Comparison of ENCODE assay signal across 24 cellular contexts in the genomic region with DNA sequence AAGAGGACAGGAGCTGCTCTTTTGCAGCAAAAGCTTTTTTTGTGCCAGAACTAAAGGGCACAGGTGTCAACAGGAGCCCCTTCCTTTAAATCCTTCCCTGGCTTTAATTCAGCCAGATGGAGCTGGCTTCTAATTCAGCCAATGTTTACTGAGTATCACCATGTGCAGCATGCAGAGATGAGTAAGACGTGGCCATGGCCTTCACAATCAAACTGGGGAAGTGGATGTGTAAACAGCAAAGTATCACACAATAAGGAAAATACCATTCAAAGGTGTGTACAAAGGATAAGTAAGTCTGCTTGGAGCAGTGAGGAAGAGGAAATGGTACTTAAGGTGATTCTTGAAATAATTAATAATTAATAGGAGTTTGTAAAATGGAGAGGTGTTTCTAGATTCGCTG.
DNase-seq lines count a peak whose midpoint lies in the region; ATAC-seq, FAIRE-seq and TF ChIP-seq lines count a peak whose summit lies in the region.
"Had no signal": no experiment of that assay in that cellular context is flagged by ENCODE, and none has a peak within 500 bp of the region (broad histone marks: within the 10 kb centered on the region; RNA-seq: fewer than 3 reads in every experiment).

No MANE protein-coding gene starts in this region.

- POLR2A ChIA-PET in CD8-positive, alpha-beta T cell (lab: Charles Lee): no interaction called here

- H3K4me1 Mint-ChIP-seq in CD8-positive, alpha-beta T cell (ENCODE audit: low read depth): no peaks in the 10 kb centered on the region
- H3K4me1 Mint-ChIP-seq: CD14-positive monocyte had no signal

- H3K79me2 ChIP-seq in OCI-LY3 (ENCODE audit: low read length): no peaks in the 10 kb centered on the region

- H4K20me1 ChIP-seq in OCI-LY3 (ENCODE audit: insufficient read depth, low read length): no peaks in the 10 kb centered on the region
- H4K20me1 ChIP-seq: BLaER1 treated with 17β-estradiol and CSF1 and Interleukin-3, amounts not matched to agents 10 nM and 100 nM had no signal

- no peak overlapping the region for H3K27ac Mint-ChIP-seq in CD8-positive, alpha-beta T cell
- H3K27ac Mint-ChIP-seq: CD14-positive monocyte; CD4-positive, alpha-beta T cell had no signal

- no peak for FAIRE-seq in RCC 7860 (lab: Jason Lieb, UNC)
- FAIRE-seq: A549, GM12878, H54 had no signal

- ATAC-seq in CD8-positive, alpha-beta T cell: no peak
- ATAC-seq: A549, GM12878 had no signal

- no peak overlapping the region for H2AFZ ChIP-seq in OCI-LY3 (ENCODE audit: low read depth, low read length)

- no peak overlapping the region; the same call in 1 of the 2 replicates for H3K9ac ChIP-seq in OCI-LY3 (ENCODE audit: low read length)
- H3K9ac ChIP-seq: BLaER1 treated with 17β-estradiol and CSF1 and Interleukin-3, amounts not matched to agents 10 nM and 100 nM had no signal

- H3K4me2 ChIP-seq in OCI-LY3 (ENCODE audit: low read length): peak overlapping the region; percentile 59
- H3K4me2 ChIP-seq: A549; BLaER1 treated with 17β-estradiol and CSF1 and Interleukin-3, amounts not matched to agents 10 nM and 100 nM had no signal

- H3K36me3 Mint-ChIP-seq in CD8-positive, alpha-beta T cell: no peaks in the 10 kb centered on the region
- H3K36me3 Mint-ChIP-seq: CD14-positive monocyte had no signal

- H3K27me3 ChIP-seq in OCI-LY3 (ENCODE audit: low read depth, low read length): no peaks in the 10 kb centered on the region
- H3K27me3 ChIP-seq in CD8-positive, alpha-beta T cell (ENCODE audit: insufficient read depth, low read length): no peaks in the 10 kb centered on the region
- H3K27me3 ChIP-seq: BE2C; BLaER1 treated with 17β-estradiol and CSF1 and Interleukin-3, amounts not matched to agents 10 nM and 100 nM had no signal

- no peaks in the 10 kb centered on the region for H3K9me3 Mint-ChIP-seq in CD8-positive, alpha-beta T cell

- TF ChIP-seq CTCF in OCI-LY3 (IDR thresholded peaks at IDR 0.05; ENCODE audit: low read depth, low read length): no peak
- no peak for TF ChIP-seq CTCF in CD8-positive, alpha-beta T cell (IDR thresholded peaks at IDR 0.05)

- intact Hi-C loops in CD8-positive, alpha-beta T cell (cut with DNase I, micrococcal nuclease): no loop called here

- DNase-seq in NCI-H82 (lab: John Stamatoyannopoulos, UW) (peak; percentile 32), NCI-H82 treated with DMSO at 0.1 percent for 48 hours (lab: John Stamatoyannopoulos, UW; ENCODE audit: unreplicated experiment) (no peak), DMS53 (lab: John Stamatoyannopoulos, UW) (peak; percentile 65), kidney tubule cell (ENCODE audit: low spot score) (peak; percentile 13), RCC 7860 (ENCODE audit: low spot score) (no peak)
- DNase-seq in CD8-positive, alpha-beta T cell: no peak
- DNase-seq: 8988T; ACHN; AML-193; BE2C; Calu3; CD4-positive, alpha-beta T cell; COR-L47; DMS79; EL; GDM1; GOT3; HCEC 1CT had no signal

- no peaks in the 10 kb centered on the region for H3K36me3 ChIP-seq in OCI-LY3 (replicated peaks; ENCODE audit: low read depth, low read length)
- no peaks in the 10 kb centered on the region for H3K36me3 ChIP-seq in CD8-positive, alpha-beta T cell (ENCODE audit: insufficient read depth, low read length)
- H3K36me3 ChIP-seq: BE2C; BLaER1 treated with 17β-estradiol and CSF1 and Interleukin-3, amounts not matched to agents 10 nM and 100 nM had no signal

- H3K27me3 Mint-ChIP-seq in CD8-positive, alpha-beta T cell (ENCODE audit: low read depth): no peaks in the 10 kb centered on the region
- H3K27me3 Mint-ChIP-seq: CD4-positive, alpha-beta T cell had no signal

- peak overlapping the region; percentile 55 for H3K27ac ChIP-seq in OCI-LY3 (ENCODE audit: low read length)
- no peak overlapping the region for H3K27ac ChIP-seq in CD8-positive, alpha-beta T cell (ENCODE audit: low read depth, low read length)
- H3K27ac ChIP-seq: A549; BLaER1 treated with 17β-estradiol and CSF1 and Interleukin-3, amounts not matched to agents 10 nM and 100 nM had no signal

- H3K4me3 ChIP-seq in OCI-LY3 (ENCODE audit: low read length): peak overlapping the region; percentile 30; the same call in 1 of the 2 replicates
- H3K4me3 ChIP-seq in CD8-positive, alpha-beta T cell (ENCODE audit: low read depth, low read length): no peak overlapping the region
- H3K4me3 ChIP-seq: A549; BLaER1 treated with 17β-estradiol and CSF1 and Interleukin-3, amounts not matched to agents 10 nM and 100 nM; GM12878 had no signal

- H3K9me3 ChIP-seq in OCI-LY3 (ENCODE audit: insufficient read depth, low read length): 0 out of 2 replicates have a peak, but pooled peaks cover 3% of the 10 kb centered on the region
- H3K9me3 ChIP-seq in CD8-positive, alpha-beta T cell (ENCODE audit: low read length): no peaks in the 10 kb centered on the region
- H3K9me3 ChIP-seq: A549, BE2C had no signal

- H3K4me1 ChIP-seq in OCI-LY3 (ENCODE audit: low read length): peaks cover 32% of the 10 kb centered on the region
- H3K4me1 ChIP-seq in CD8-positive, alpha-beta T cell (ENCODE audit: insufficient read depth, low read length): no peaks in the 10 kb centered on the region
- H3K4me1 ChIP-seq: A549 had no signal

- CTCF ChIA-PET in CD8-positive, alpha-beta T cell (lab: Charles Lee): no interaction called here

- H3K4me3 Mint-ChIP-seq in CD8-positive, alpha-beta T cell: no peak overlapping the region
- H3K4me3 Mint-ChIP-seq: CD14-positive monocyte; CD4-positive, alpha-beta T cell had no signal

Comparison
In these comparisons a context has a peak if more than half of its experiments do, and no peak if none do; other contexts are left out.
1. DNase-seq: peak in NCI-H82 (single experiment), DMS53 (single experiment) and kidney tubule cell (single experiment); none in NCI-H82 treated with DMSO at 0.1 percent for 48 hours (single experiment), CD8-positive, alpha-beta T cell (0 of 7) and RCC 7860 (single experiment).